Comparison of ENCODE assay signal across 11 cellular contexts in genomic region chr6:7216941-7217621, GRCh38.
A peak's percentile ranks its signal among the peaks of the same experiment; 100 is the strongest.
DNase-seq lines count a peak whose midpoint lies in the region; ATAC-seq, FAIRE-seq and TF ChIP-seq lines count a peak whose summit lies in the region.
"Had no signal": no experiment of that assay in that cellular context is flagged by ENCODE, and none has a peak within 500 bp of the region (broad histone marks: within the 10 kb centered on the region; RNA-seq: fewer than 3 reads in every experiment).

No MANE protein-coding gene starts in this region.

- no TSS peak for BruUV-seq in K562 (replicated peaks; lab: Mats Ljungman, UMichigan)

- intact Hi-C loops in CD14-positive monocyte (cut with micrococcal nuclease): no loop called here
- intact Hi-C loops in K562 (cut with micrococcal nuclease): no loop called here

- CTCF ChIA-PET in K562 (lab: Yijun Ruan, JAX; ENCODE audit: low intra/inter-chr PET ratio): no interaction called here

- peaks cover 34% of the 10 kb centered on the region for H3K4me1 Mint-ChIP-seq in CD14-positive monocyte
- H3K4me1 Mint-ChIP-seq in stimulated activated naive B cell treated with anti-CD40 and anti-IgM and Interleukin-4, amounts not matched to agents 10 μg/mL and 1 μg/mL and 100 μg/mL, for 72 hours: peaks cover 0 to 3% of the 10 kb centered on the region in 2 donors

- H2BK5ac ChIP-seq in neuronal stem cell (ENCODE audit: low read length): no peak overlapping the region

- H2AFZ ChIP-seq in K562 (ENCODE audit: low read depth, low read length) (no peak overlapping the region), neuronal stem cell (ENCODE audit: low read length) (no peak overlapping the region)

- POLR2A ChIA-PET in K562 (lab: Yijun Ruan, JAX): interaction anchor here (0.7 to 1.5 kb wide), 4 partner anchors 8 to 44 kb away, joined by 3 to 7 read pairs (median 3); no protein-coding TSS in a partner anchor

- no peak for TF ChIP-seq CTCF in CD14-positive monocyte (IDR thresholded peaks at IDR 0.05)
- no peak for TF ChIP-seq CTCF in K562 (IDR thresholded peaks at IDR 0.05 in 2 of 3, conservative IDR thresholded peaks at IDR 0.05 in 1 of 3; ENCODE audit: insufficient read depth in 2 of 3, low read depth in 1 of 3, low read length in 3 of 3)
- no peak for TF ChIP-seq CTCF in right atrium auricular region (IDR thresholded peaks at IDR 0.05)

- no peak for TF ChIP-seq RAD21 in K562 (CRISPR knock-in tag; conservative IDR thresholded peaks at IDR 0.05 in 1 of 2, IDR thresholded peaks at IDR 0.05 in 1 of 2)

- H4K8ac ChIP-seq in neuronal stem cell (ENCODE audit: low read depth, low read length): no peak overlapping the region

- no peak overlapping the region for H3K14ac ChIP-seq in neuronal stem cell (ENCODE audit: low read length)

- H3K36me3 Mint-ChIP-seq in CD14-positive monocyte: peaks cover 73 to 84% of the 10 kb centered on the region in 2 donors
- peaks cover 44 to 61% of the 10 kb centered on the region in 2 donors for H3K36me3 Mint-ChIP-seq in stimulated activated naive B cell treated with anti-CD40 and anti-IgM and Interleukin-4, amounts not matched to agents 10 μg/mL and 1 μg/mL and 100 μg/mL, for 72 hours

- H3K79me1 ChIP-seq in neuronal stem cell (ENCODE audit: low read depth, low read length): no peaks in the 10 kb centered on the region

- TF ChIP-seq EP300 in K562 (IDR thresholded peaks at IDR 0.05; ENCODE audit: low read length): no peak

- no peak overlapping the region for H2BK120ac ChIP-seq in neuronal stem cell (ENCODE audit: low read depth, low read length)

- ATAC-seq in K562: no peak
- ATAC-seq in stimulated activated naive B cell treated with anti-CD40 and anti-IgM and Interleukin-4, amounts not matched to agents 10 μg/mL and 1 μg/mL and 100 μg/mL, for 72 hours (replicated peaks): no peak

- H3K27ac ChIP-seq in K562 (ENCODE audit: extremely low read depth, low read depth, low read length) (no peak overlapping the region), right atrium auricular region (peak overlapping the region; percentile 70), neuronal stem cell (replicated peaks; ENCODE audit: low read length) (peak overlapping the region; percentile 59)

- H3K9ac ChIP-seq in K562 (ENCODE audit: insufficient read depth in 1 of 2, low read depth in 2 of 2, low read length in 2 of 2) (peak overlapping the region in 1 of 2 experiments; percentile 65; a peak in 1 of 4 replicates), neuronal stem cell (ENCODE audit: low read depth, low read length, poor library complexity) (no peak overlapping the region)

- H3K9me3 Mint-ChIP-seq in CD14-positive monocyte: no peaks in the 10 kb centered on the region
- H3K9me3 Mint-ChIP-seq in stimulated activated naive B cell treated with anti-CD40 and anti-IgM and Interleukin-4, amounts not matched to agents 10 μg/mL and 1 μg/mL and 100 μg/mL, for 72 hours: no peaks in the 10 kb centered on the region

- no peak overlapping the region for H2BK12ac ChIP-seq in neuronal stem cell (ENCODE audit: low read length)

- no peak overlapping the region for H4K91ac ChIP-seq in neuronal stem cell (ENCODE audit: low read depth, low read length, poor library complexity)

- H3K4me3 ChIP-seq in K562 (no peak overlapping the region), right atrium auricular region (no peak overlapping the region), neuronal stem cell (ENCODE audit: low read length in 2 of 2) (no peak overlapping the region)

- H3K9me3 ChIP-seq in K562 (replicated peaks; ENCODE audit: control insufficient read depth, insufficient read depth, low read depth, low read length): no peaks in the 10 kb centered on the region
- no peaks in the 10 kb centered on the region for H3K9me3 ChIP-seq in right atrium auricular region
- no peaks in the 10 kb centered on the region for H3K9me3 ChIP-seq in neuronal stem cell (replicated peaks in 1 of 2; ENCODE audit: control insufficient read depth in 2 of 2, insufficient read depth in 1 of 2, low read depth in 1 of 2, low read length in 2 of 2)

- no peak overlapping the region for H2BK15ac ChIP-seq in neuronal stem cell (ENCODE audit: low read length)

- H3K36me3 ChIP-seq in K562 (ENCODE audit: control insufficient read depth, insufficient read depth, low read length) (peaks cover 91% of the 10 kb centered on the region), right atrium auricular region (peaks cover 34% of the 10 kb centered on the region), neuronal stem cell (replicated peaks in 1 of 2; ENCODE audit: control insufficient read depth in 2 of 2, insufficient read depth in 2 of 2, low read length in 2 of 2) (peaks cover 0 to 74% of the 10 kb centered on the region in 2 donors)

- H4K20me1 ChIP-seq in K562 (replicated peaks; ENCODE audit: control insufficient read depth, insufficient read depth, low read length): no peaks in the 10 kb centered on the region

- in situ Hi-C loops in K562 (cut with MboI): no loop called here

- H3K4me2 ChIP-seq in K562 (ENCODE audit: insufficient read depth, low read length) (no peak overlapping the region), neuronal stem cell (ENCODE audit: insufficient read depth, low read length, poor library complexity, severe bottlenecking) (no peak overlapping the region)

- TF ChIP-seq POLR2A in K562 (conservative IDR thresholded peaks at IDR 0.05): no peak

- H2AK5ac ChIP-seq in neuronal stem cell (ENCODE audit: low read depth, low read length): no peak overlapping the region

- peaks cover 5% of the 10 kb centered on the region for H3K9me1 ChIP-seq in K562 (ENCODE audit: control insufficient read depth, insufficient read depth, low read length)

- DNase-seq in CD14-positive monocyte (ENCODE audit: low spot score): no peak
- DNase-seq in K562 (ENCODE audit: extremely low read depth in 1 of 4, low spot score in 3 of 4): no peak
- no peak for DNase-seq in right atrium auricular region (ENCODE audit: low spot score)
- peak; percentile 54 for DNase-seq in neuronal stem cell (ENCODE audit: low spot score)
- DNase-seq in activated CD4-positive, alpha-beta T cell treated with anti-CD3 and anti-CD28 coated beads for 4 hours: no peak
- no peak for DNase-seq in putamen (ENCODE audit: low spot score)
- no peak for DNase-seq in stimulated activated naive B cell treated with anti-CD40 and anti-IgM and Interleukin-4, amounts not matched to agents 10 μg/mL and 1 μg/mL and 100 μg/mL, for 72 hours
- DNase-seq in NCI-H146 (lab: John Stamatoyannopoulos, UW): no peak
- DNase-seq: activated T-cell treated with anti-CD3 and anti-CD28 coated beads, Interleukin-2, amount 50 U/mL, for 48 hours; cerebellar nuclear complex; stimulated activated naive CD4-positive, alpha-beta T cell had no signal

- H3K4me1 ChIP-seq in K562 (replicated peaks in 1 of 2; ENCODE audit: control insufficient read depth in 2 of 2, insufficient read depth in 2 of 2, low read length in 2 of 2) (peaks cover 11 to 16% of the 10 kb centered on the region in 2 experiments), right atrium auricular region (peaks cover 0 to 69% of the 10 kb centered on the region in 2 donors), neuronal stem cell (ENCODE audit: control insufficient read depth in 2 of 2, insufficient read depth in 1 of 2, low read depth in 1 of 2, low read length in 2 of 2) (peaks cover 0 to 17% of the 10 kb centered on the region in 2 donors)

- peak overlapping the region; percentile 49 for H3K18ac ChIP-seq in neuronal stem cell (ENCODE audit: low read length)

- H3K79me2 ChIP-seq in K562 (ENCODE audit: control insufficient read depth, insufficient read depth, low read length): peaks cover 29% of the 10 kb centered on the region

- 93% methylated on average over 17 of the region's 17 CpGs for WGBS in K562 (ENCODE audit: insufficient coverage, low coverage, missing lambda C conversion rate)
- WGBS in neuronal stem cell (ENCODE audit: extremely low coverage in 2 of 2, insufficient read length in 2 of 2, insufficient replicate concordance in 1 of 2), 2 donors: no CpG with 5 or more reads among the region's 17 CpGs

- peaks cover 0 to 2% (median 0%) of the 10 kb centered on the region in 3 donors for H3K27me3 Mint-ChIP-seq in CD14-positive monocyte (ENCODE audit: low read depth in 3 of 3)
- H3K27me3 Mint-ChIP-seq in stimulated activated naive B cell treated with anti-CD40 and anti-IgM and Interleukin-4, amounts not matched to agents 10 μg/mL and 1 μg/mL and 100 μg/mL, for 72 hours: no peaks in the 10 kb centered on the region

- no peak overlapping the region for H3K23ac ChIP-seq in neuronal stem cell (ENCODE audit: low read depth, low read length, poor library complexity)

- no peak overlapping the region for H3K4me3 Mint-ChIP-seq in CD14-positive monocyte
- no peak overlapping the region for H3K4me3 Mint-ChIP-seq in stimulated activated naive B cell treated with anti-CD40 and anti-IgM and Interleukin-4, amounts not matched to agents 10 μg/mL and 1 μg/mL and 100 μg/mL, for 72 hours

- no peak for FAIRE-seq in K562 (lab: Jason Lieb, UNC)

- H3K4ac ChIP-seq in neuronal stem cell (ENCODE audit: low read length): no peak overlapping the region

- no peaks in the 10 kb centered on the region for H3K27me3 ChIP-seq in K562 (ENCODE audit: control insufficient read depth in 2 of 2, insufficient read depth in 2 of 2, low read length in 2 of 2)
- H3K27me3 ChIP-seq in right atrium auricular region: no peaks in the 10 kb centered on the region
- H3K27me3 ChIP-seq in neuronal stem cell (ENCODE audit: control insufficient read depth in 3 of 3, insufficient read depth in 3 of 3, low read depth in 1 of 3, low read length in 3 of 3): no peaks in the 10 kb centered on the region

- H3K27ac Mint-ChIP-seq in CD14-positive monocyte: peak overlapping the region in 4 of 7 donors; percentile 1 to 85 (median 43)
- H3K27ac Mint-ChIP-seq in stimulated activated naive B cell treated with anti-CD40 and anti-IgM and Interleukin-4, amounts not matched to agents 10 μg/mL and 1 μg/mL and 100 μg/mL, for 72 hours: no peak overlapping the region

TF ChIP-seq in K562, 482 proteins besides CTCF, POLR2A, EP300 and RAD21:
- TF ChIP-seq RBM22 (IDR thresholded peaks at IDR 0.05; ENCODE audit: low read depth, low read length, poor library complexity, severe bottlenecking) (peak; percentile 95), POLR2G (IDR thresholded peaks at IDR 0.05; ENCODE audit: low read depth, low read length) (peak; percentile 49; the same call in 1 of the 2 replicates), MTF1 (CRISPR knock-in tag; IDR thresholded peaks at IDR 0.05; ENCODE audit: borderline replicate concordance) (no peak)
TF ChIP-seq in K562: peak in this region for 2.
